Comparison of ENCODE assay signal across 10 cellular contexts in the genomic region with DNA sequence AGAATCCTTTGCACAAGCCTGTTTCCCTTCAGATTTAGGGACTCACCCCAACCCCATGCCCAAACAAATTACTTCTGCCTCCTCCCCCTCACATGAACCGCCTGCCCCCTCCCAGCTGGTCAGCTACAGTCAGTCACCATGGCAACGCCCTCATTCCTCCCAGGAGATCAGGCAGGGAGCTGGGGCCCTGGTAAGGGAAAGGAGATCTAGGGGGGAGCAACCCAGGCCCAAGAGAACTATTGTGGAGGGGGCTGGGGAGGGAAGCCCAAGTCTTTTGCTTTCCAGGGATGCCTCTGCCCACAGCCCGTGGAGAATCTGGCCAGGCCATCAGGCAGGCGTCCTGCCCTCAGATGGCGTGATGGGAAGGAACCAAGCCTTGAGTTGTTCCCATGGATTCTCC. TPM values are rescaled to one million over a fixed set of nuclear protein-coding genes. Genes with fewer than 3 reads are reported as not detected.
DNase-seq lines count a peak whose midpoint lies in the region; ATAC-seq and TF ChIP-seq lines count a peak whose summit lies in the region.
"Had no signal": no experiment of that assay in that cellular context is flagged by ENCODE, and none has a peak within 500 bp of the region (broad histone marks: within the 10 kb centered on the region; RNA-seq: fewer than 3 reads in every experiment).

No MANE protein-coding gene starts in this region.

- intact Hi-C loops in IMR-90 (cut with micrococcal nuclease): loop anchor here (1.0 kb wide), 1 partner anchor 162 kb away; no protein-coding TSS in a partner anchor

- dilution Hi-C loops in IMR-90 (cut with HindIII; ENCODE audit: low sequenced_read_pairs, unreplicated experiment): no loop called here

- H2BK5ac ChIP-seq in IMR-90 (ENCODE audit: low read depth, low read length, poor library complexity, severe bottlenecking): no peak overlapping the region

- TF ChIP-seq CTCF in IMR-90 (conservative IDR thresholded peaks at IDR 0.05; ENCODE audit: low read depth, low read length) (no peak), parathyroid adenoma (IDR thresholded peaks at IDR 0.05) (no peak)

- no peak overlapping the region for H3K23ac ChIP-seq in IMR-90 (ENCODE audit: low read depth, low read length)

- no peak overlapping the region for H3K27ac ChIP-seq in IMR-90 (ENCODE audit: insufficient read depth, low read length)
- peak overlapping the region; percentile 93 for H3K27ac ChIP-seq in parathyroid adenoma

- peaks cover 10% of the 10 kb centered on the region for H3K4me1 Mint-ChIP-seq in activated T-cell treated with anti-CD3 and anti-CD28 coated beads, Interleukin-2, amount 50 U/mL, for 4 hours (ENCODE audit: low read depth)
- H3K4me1 Mint-ChIP-seq: activated CD4-positive, alpha-beta T cell treated with anti-CD3 and anti-CD28 coated beads, Interleukin-2, amount 10 ng/mL, durations not matched to agents 24 days and 14 days had no signal

- H4K5ac ChIP-seq in IMR-90 (ENCODE audit: low read depth, low read length): no peak overlapping the region

- H3K4me1 ChIP-seq in IMR-90 (ENCODE audit: control insufficient read depth, insufficient read depth, low read length): peaks cover 15% of the 10 kb centered on the region
- peaks cover 39% of the 10 kb centered on the region for H3K4me1 ChIP-seq in parathyroid adenoma

- peaks cover 8% of the 10 kb centered on the region; the same call in 1 of the 2 replicates for H3K9me1 ChIP-seq in IMR-90 (ENCODE audit: insufficient read depth, low read length)

- H2AK5ac ChIP-seq in IMR-90 (ENCODE audit: low read depth, low read length): peak overlapping the region; percentile 48; the same call in 1 of the 2 replicates

- H3K36me3 Mint-ChIP-seq in activated T-cell treated with anti-CD3 and anti-CD28 coated beads, Interleukin-2, amount 50 U/mL, for 4 hours (ENCODE audit: insufficient read depth): no peaks in the 10 kb centered on the region
- H3K36me3 Mint-ChIP-seq: naive B cell had no signal

- no CpG with 5 or more reads among the region's 5 CpGs for WGBS in IMR-90 (ENCODE audit: extremely low coverage in 2 of 2, insufficient read length in 1 of 2), 2 experiments

- POLR2A ChIA-PET in IMR-90 (lab: Charles Lee; ENCODE audit: unreplicated experiment): interaction anchor here (0.5 to 0.6 kb wide), 2 partner anchors 139 to 143 kb away, joined by 3 to 6 read pairs; no protein-coding TSS in a partner anchor

- no peak for TF ChIP-seq POLR2A in IMR-90 (IDR thresholded peaks at IDR 0.05; ENCODE audit: low read depth, low read length)

- H4K8ac ChIP-seq in IMR-90 (ENCODE audit: low read depth in 2 of 2, low read length in 2 of 2): no peak overlapping the region

- no peak overlapping the region for H3K56ac ChIP-seq in IMR-90 (ENCODE audit: extremely low read depth, insufficient read depth, low read length)

- H2AK9ac ChIP-seq in IMR-90 (replicated peaks; ENCODE audit: low read depth, low read length, poor library complexity): peak overlapping the region; percentile 77

- DNase-seq in IMR-90 (peak; percentile 68), cerebellum (ENCODE audit: low spot score) (peak; percentile 71), SHP77 treated with DMSO at 0.1 percent for 48 hours (lab: John Stamatoyannopoulos, UW) (no peak)
- DNase-seq in activated T-cell treated with anti-CD3 and anti-CD28 coated beads, Interleukin-2, amount 50 U/mL, for 4 hours: no peak
- DNase-seq: activated CD4-positive, alpha-beta T cell treated with anti-CD3 and anti-CD28 coated beads, Interleukin-2, amount 10 ng/mL, durations not matched to agents 24 days and 14 days; naive B cell; NCI-H1092 had no signal

- CTCF ChIA-PET in IMR-90 (lab: Yijun Ruan, JAX): no interaction called here

- no peak overlapping the region for H2BK20ac ChIP-seq in IMR-90 (ENCODE audit: low read depth, low read length)

- no peak overlapping the region for H3K4me3 Mint-ChIP-seq in activated T-cell treated with anti-CD3 and anti-CD28 coated beads, Interleukin-2, amount 50 U/mL, for 4 hours
- H3K4me3 Mint-ChIP-seq: activated CD4-positive, alpha-beta T cell treated with anti-CD3 and anti-CD28 coated beads, Interleukin-2, amount 10 ng/mL, durations not matched to agents 24 days and 14 days had no signal

- no peak for TF ChIP-seq RAD21 in IMR-90 (IDR thresholded peaks at IDR 0.05; ENCODE audit: low read length)

- no peak overlapping the region for H4K91ac ChIP-seq in IMR-90 (ENCODE audit: insufficient read depth, low read depth, low read length)

- H3K9me3 ChIP-seq in IMR-90 (ENCODE audit: control insufficient read depth, insufficient read depth, low read length) (no peaks in the 10 kb centered on the region), parathyroid adenoma (ENCODE audit: control insufficient read depth, low read length) (no peaks in the 10 kb centered on the region)

- H3K9ac ChIP-seq in IMR-90 (ENCODE audit: low read depth, low read length) (no peak overlapping the region), parathyroid adenoma (no peak overlapping the region)

- no peaks in the 10 kb centered on the region for H3K9me3 Mint-ChIP-seq in activated T-cell treated with anti-CD3 and anti-CD28 coated beads, Interleukin-2, amount 50 U/mL, for 4 hours
- H3K9me3 Mint-ChIP-seq: activated CD4-positive, alpha-beta T cell treated with anti-CD3 and anti-CD28 coated beads, Interleukin-2, amount 10 ng/mL, durations not matched to agents 24 days and 14 days; naive B cell had no signal

- BruUV-seq in IMR-90 (replicated peaks; lab: Mats Ljungman, UMichigan): no TSS peak

- in situ Hi-C loops in IMR-90 (cut with MboI; ENCODE audit: low sequenced_read_pairs): no loop called here

- no peak overlapping the region for H2BK15ac ChIP-seq in IMR-90 (ENCODE audit: low read depth, low read length)

- peaks cover 5% of the 10 kb centered on the region for H3K27me3 ChIP-seq in IMR-90 (ENCODE audit: control insufficient read depth, insufficient read depth, low read length)
- no peaks in the 10 kb centered on the region for H3K27me3 ChIP-seq in parathyroid adenoma (ENCODE audit: control insufficient read depth, insufficient read depth, low read length)

- H3K36me3 ChIP-seq in IMR-90 (ENCODE audit: control insufficient read depth, insufficient read depth, low read length) (peaks cover 4% of the 10 kb centered on the region; the same call in 1 of the 2 replicates), parathyroid adenoma (ENCODE audit: control insufficient read depth, insufficient read depth, low read length) (no peaks in the 10 kb centered on the region)

- H2BK120ac ChIP-seq in IMR-90 (ENCODE audit: low read depth, low read length): no peak overlapping the region

- H3K4me2 ChIP-seq in IMR-90 (ENCODE audit: low read depth, low read length): peak overlapping the region; percentile 45; the same call in 1 of the 2 replicates
- peak overlapping the region; percentile 47 for H3K4me2 ChIP-seq in parathyroid adenoma (ENCODE audit: low read length)

- H3K79me1 ChIP-seq in IMR-90 (ENCODE audit: low read depth in 1 of 2, low read length in 2 of 2): peaks cover 4 to 28% of the 10 kb centered on the region in 2 experiments; a peak in 2 of 4 replicates

- peaks cover 24% of the 10 kb centered on the region for H3K27me3 Mint-ChIP-seq in activated T-cell treated with anti-CD3 and anti-CD28 coated beads, Interleukin-2, amount 50 U/mL, for 4 hours (ENCODE audit: low read depth)

- ATAC-seq in IMR-90 (ENCODE audit: low read depth) (peak; percentile 33; the same call in 1 of the 2 replicates), HG03432 (IDR thresholded peaks at IDR 0.05; ENCODE audit: unreplicated experiment) (no peak)
- ATAC-seq in activated T-cell treated with anti-CD3 and anti-CD28 coated beads, Interleukin-2, amount 50 U/mL, for 4 hours: no peak
- ATAC-seq: Panc1 had no signal

- H4K20me1 ChIP-seq in IMR-90 (ENCODE audit: insufficient read depth, low read length): peaks cover 11% of the 10 kb centered on the region

- peaks cover 9% of the 10 kb centered on the region for H3K79me2 ChIP-seq in parathyroid adenoma

- no peak overlapping the region for H3K4me3 ChIP-seq in IMR-90 (ENCODE audit: insufficient read depth, low read depth, low read length)
- H3K4me3 ChIP-seq in parathyroid adenoma (ENCODE audit: low read depth, low read length): peak overlapping the region; percentile 44

- H3K18ac ChIP-seq in IMR-90 (ENCODE audit: low read depth, low read length): no peak overlapping the region; the same call in 1 of the 2 replicates

- H2AFZ ChIP-seq in IMR-90 (replicated peaks; ENCODE audit: low read length, poor library complexity): peak overlapping the region; percentile 77
- H2AFZ ChIP-seq in parathyroid adenoma: peak overlapping the region; percentile 29

- H3K4ac ChIP-seq in IMR-90 (ENCODE audit: low read depth, low read length): no peak overlapping the region

- no peak overlapping the region for H3K14ac ChIP-seq in IMR-90 (replicated peaks; ENCODE audit: low read depth, low read length)

RNA-seq across cellular contexts. Expression of a gene that starts 2.8 kb away (rescaled TPM):
- total RNA-seq in IMR-90 (2012; rRNA removed) (3.1 and 3.2 TPM in 2 replicates), cerebellum (29.8 TPM)
- 5.9 and 8.1 TPM in 2 replicates for polyA plus RNA-seq in IMR-90 (2012; rRNA removed)
- 3.5 and 12.3 TPM in 2 replicates for polyA plus RNA-seq in IMR-90 (2012; cell fraction: cytosol; rRNA removed)
- polyA plus RNA-seq in IMR-90 (2012; cell fraction: nucleus; rRNA removed; ENCODE audit: low replicate concordance): 3.7 and 9.3 TPM in 2 replicates
- under 1 TPM; 0.24 to 0.33 (median 0.27) TPM for total RNA-seq in activated T-cell treated with anti-CD3 and anti-CD28 coated beads, Interleukin-2, amount 50 U/mL, for 4 hours

RNA-seq across cellular contexts. Expression of a gene that starts 15.7 kb away (rescaled TPM):
- total RNA-seq in IMR-90 (2012; rRNA removed) (38.9 and 39.2 TPM in 2 replicates), cerebellum (58.5 TPM)
- 494 and 588 TPM in 2 replicates for polyA plus RNA-seq in IMR-90 (2012; rRNA removed)
- 401 and 565 TPM in 2 replicates for polyA plus RNA-seq in IMR-90 (2012; cell fraction: cytosol; rRNA removed)
- 146 and 360 TPM in 2 replicates for polyA plus RNA-seq in IMR-90 (2012; cell fraction: nucleus; rRNA removed; ENCODE audit: low replicate concordance)
- total RNA-seq in activated T-cell treated with anti-CD3 and anti-CD28 coated beads, Interleukin-2, amount 50 U/mL, for 4 hours: 10 to 100 TPM; 32.0 to 39.5 (median 36.5) TPM

RNA-seq across cellular contexts. Expression of a gene that starts 28.6 kb away (rescaled TPM):
- under 0.01 TPM in 2 replicates for total RNA-seq in IMR-90 (2012; rRNA removed)
- 0.22 and 0.26 TPM in 2 replicates for polyA plus RNA-seq in IMR-90 (2012; rRNA removed)
- 0.04 and 0.21 TPM in 2 replicates for polyA plus RNA-seq in IMR-90 (2012; cell fraction: cytosol; rRNA removed)
- 2.4 and 2.8 TPM in 2 replicates for polyA plus RNA-seq in IMR-90 (2012; cell fraction: nucleus; rRNA removed; ENCODE audit: low replicate concordance)
- total RNA-seq in cerebellum: 4.7 TPM
- total RNA-seq in activated T-cell treated with anti-CD3 and anti-CD28 coated beads, Interleukin-2, amount 50 U/mL, for 4 hours: 1 to 10 TPM in 2 of 3 donors, under 1 TPM in 1; 0.90 to 1.8 (median 1.1) TPM

RNA-seq across cellular contexts. Expression of a gene that starts 36.2 kb away (rescaled TPM):
- total RNA-seq in IMR-90 (2012; rRNA removed): 49.1 and 49.2 TPM in 2 replicates
- polyA plus RNA-seq in IMR-90 (2012; rRNA removed): 99.7 and 119 TPM in 2 replicates
- 126 and 127 TPM in 2 replicates for polyA plus RNA-seq in IMR-90 (2012; cell fraction: cytosol; rRNA removed)
- polyA plus RNA-seq in IMR-90 (2012; cell fraction: nucleus; rRNA removed; ENCODE audit: low replicate concordance): 142 and 367 TPM in 2 replicates
- 30.9 TPM for total RNA-seq in cerebellum
- 100 to 1,000 TPM; 211 to 248 (median 211) TPM for total RNA-seq in activated T-cell treated with anti-CD3 and anti-CD28 coated beads, Interleukin-2, amount 50 U/mL, for 4 hours

RNA-seq across cellular contexts. Expression of a gene that starts 52.4 kb away (rescaled TPM):
- total RNA-seq in IMR-90 (2012; rRNA removed): under 0.01 TPM in 2 replicates
- polyA plus RNA-seq in IMR-90 (2012; rRNA removed): 0.07 and 0.34 TPM in 2 replicates
- 0.16 and 0.18 TPM in 2 replicates for polyA plus RNA-seq in IMR-90 (2012; cell fraction: cytosol; rRNA removed)
- 0.51 and 0.57 TPM in 2 replicates for polyA plus RNA-seq in IMR-90 (2012; cell fraction: nucleus; rRNA removed; ENCODE audit: low replicate concordance)
- total RNA-seq in cerebellum: 40.3 TPM
- under 1 TPM in 2 of 3 donors, not detected in 1; 0.18 to 0.26 TPM for total RNA-seq in activated T-cell treated with anti-CD3 and anti-CD28 coated beads, Interleukin-2, amount 50 U/mL, for 4 hours

Comparison
In these comparisons a context has a peak if more than half of its experiments do, and no peak if none do; other contexts are left out.
1. DNase-seq: peak in IMR-90 (single experiment) and cerebellum (single experiment); none in SHP77 treated with DMSO at 0.1 percent for 48 hours (single experiment) and activated T-cell treated with anti-CD3 and anti-CD28 coated beads, Interleukin-2, amount 50 U/mL, for 4 hours (single experiment).